In the genomic region with DNA sequence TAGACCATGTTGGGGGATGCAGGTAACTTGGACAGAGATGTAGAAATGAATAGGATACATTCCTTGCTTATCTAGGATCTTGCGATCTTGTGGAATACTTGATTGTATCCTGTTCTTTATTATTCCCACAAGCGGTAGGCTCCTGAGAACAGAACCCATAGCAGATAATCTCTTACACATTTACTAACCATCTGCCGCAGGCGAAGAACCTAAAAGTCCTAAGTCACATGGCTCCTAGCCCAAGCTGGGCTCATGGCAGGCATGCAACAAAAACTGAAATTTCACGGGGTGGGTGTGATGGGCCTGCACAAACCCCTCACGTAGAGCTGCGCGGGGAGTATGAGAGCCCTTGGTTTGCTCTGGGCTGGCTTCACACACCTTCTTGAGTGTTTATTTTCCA, we compare ENCODE assay signal across 17 cellular contexts.
"Had no signal": no experiment of that assay in that cellular context is flagged by ENCODE, and none has a peak within 500 bp of the region (broad histone marks: within the 10 kb centered on the region; RNA-seq: fewer than 3 reads in every experiment).

No MANE protein-coding gene starts in this region.

- H3K36me3 Mint-ChIP-seq: activated CD8-positive, alpha-beta memory T cell treated with anti-CD3 and anti-CD28 coated beads, Interleukin-2, amount 10 ng/mL, durations not matched to agents 7 days and 5 days; neural progenitor cell had no signal

- H3K9me3 Mint-ChIP-seq: activated naive CD4-positive, alpha-beta T cell treated with anti-CD3 and anti-CD28 coated beads for 36 hours; activated T-helper 2 cell treated with anti-CD3 and anti-CD28 coated beads, Interferon-gamma antibody, Interleukin-2, Interleukin-4, amounts not matched to agents 10 μg/mL and 5 μg/mL and 100 μg/mL, durations not matched to agents 14 hours and 24 hours and 36 hours; neural progenitor cell had no signal

- H3K4me1 Mint-ChIP-seq: activated CD8-positive, alpha-beta memory T cell treated with anti-CD3 and anti-CD28 coated beads, Interleukin-2, amount 10 ng/mL, durations not matched to agents 7 days and 5 days had no signal

- H3K9ac ChIP-seq: neural progenitor cell had no signal

- H3K27ac Mint-ChIP-seq: activated CD8-positive, alpha-beta memory T cell treated with anti-CD3 and anti-CD28 coated beads, Interleukin-2, amount 10 ng/mL, durations not matched to agents 7 days and 5 days; activated naive CD4-positive, alpha-beta T cell treated with anti-CD3 and anti-CD28 coated beads for 36 hours; activated T-helper 2 cell treated with anti-CD3 and anti-CD28 coated beads, Interferon-gamma antibody, Interleukin-2, Interleukin-4, amounts not matched to agents 10 μg/mL and 5 μg/mL and 100 μg/mL, durations not matched to agents 14 hours and 24 hours and 36 hours had no signal

- H3K27me3 ChIP-seq: ascending aorta, dorsolateral prefrontal cortex, neural progenitor cell, vagina had no signal

- H2AFZ ChIP-seq: neural progenitor cell had no signal

- H3K27ac ChIP-seq: ascending aorta, neural progenitor cell, sigmoid colon, thoracic aorta, vagina had no signal

- H3K4me2 ChIP-seq: neural progenitor cell had no signal

- H3K4me3 Mint-ChIP-seq: activated CD8-positive, alpha-beta memory T cell treated with anti-CD3 and anti-CD28 coated beads, Interleukin-2, amount 10 ng/mL, durations not matched to agents 7 days and 5 days; activated naive CD4-positive, alpha-beta T cell treated with anti-CD3 and anti-CD28 coated beads for 36 hours; neural progenitor cell had no signal

- H3K9me3 ChIP-seq: ascending aorta, sigmoid colon, thoracic aorta, vagina had no signal

- H3K4me1 ChIP-seq: ascending aorta, sigmoid colon, vagina had no signal

- H3K4me3 ChIP-seq: ascending aorta, dorsolateral prefrontal cortex, neural progenitor cell, sigmoid colon, thoracic aorta, vagina had no signal

- DNase-seq: activated CD4-positive, alpha-beta T cell treated with anti-CD3 and anti-CD28 coated beads, Interleukin-2, amount 50 U/mL, for 48 hours; activated CD8-positive, alpha-beta memory T cell treated with anti-CD3 and anti-CD28 coated beads, Interleukin-2, amount 10 ng/mL, durations not matched to agents 7 days and 5 days; activated naive CD4-positive, alpha-beta T cell treated with anti-CD3 and anti-CD28 coated beads for 36 hours; activated T-cell treated with anti-CD3 and anti-CD28 coated beads, Interleukin-2, amount 50 U/mL, for 1 hour; dorsolateral prefrontal cortex; left ventricle myocardium superior; sigmoid colon; stimulated activated CD4-positive, alpha-beta T cell treated with anti-CD3 and anti-CD28 coated beads, Interleukin-12 subunit alpha, Interleukin-12 subunit beta, amount 100 ng/mL, for 4 hours; stimulated activated CD4-positive, alpha-beta T cell treated with anti-CD3 and anti-CD28 coated beads, Interleukin-2, amount 100 ng/mL, for 24 hours had no signal

- FAIRE-seq: bronchial epithelial cell, endometrium, keratinocyte had no signal

- H3K36me3 ChIP-seq: ascending aorta, neural progenitor cell, sigmoid colon, thoracic aorta, vagina had no signal

- ATAC-seq: activated CD8-positive, alpha-beta memory T cell treated with anti-CD3 and anti-CD28 coated beads, Interleukin-2, amount 10 ng/mL, durations not matched to agents 7 days and 5 days had no signal
